ENCODE assay signal across 8 cellular contexts in genomic region chr11:5476184-5476819, GRCh38. TPM values are rescaled to one million over a fixed set of nuclear protein-coding genes. Genes with fewer than 3 reads are reported as not detected.
DNase-seq lines count a peak whose midpoint lies in the region; ATAC-seq and TF ChIP-seq lines count a peak whose summit lies in the region.

No MANE protein-coding gene starts in this region.

- TF ChIP-seq CTCF in C4-2B (conservative IDR thresholded peaks at IDR 0.05) (peak; percentile 88), PC-3 (conservative IDR thresholded peaks at IDR 0.05; ENCODE audit: low read depth, low read length) (peak; percentile 85)

- H3K79me2 ChIP-seq in PC-3 (ENCODE audit: low read length): no peaks in the 10 kb centered on the region

- ATAC-seq in GM18511 (IDR thresholded peaks at IDR 0.05; ENCODE audit: unreplicated experiment) (peak; percentile 77), HG03108 (IDR thresholded peaks at IDR 0.05; ENCODE audit: unreplicated experiment) (peak; percentile 63), PC-3 (peak; percentile 77)

- no TSS peak for BruUV-seq in PC-3 (replicated peaks; lab: Mats Ljungman, UMichigan)

- H2AFZ ChIP-seq in PC-3 (ENCODE audit: low read length): no peak overlapping the region

- no peaks in the 10 kb centered on the region for H3K4me1 ChIP-seq in PC-3 (ENCODE audit: insufficient read depth, low read length)

- no peaks in the 10 kb centered on the region for H3K9me3 ChIP-seq in PC-3 (ENCODE audit: low read length)

- POLR2A ChIA-PET in PC-3 (lab: Charles Lee; ENCODE audit: unreplicated experiment): no interaction called here

- CTCF ChIA-PET in PC-3 (lab: Charles Lee): interaction anchor here (1.0 kb wide), 1 partner anchor 77 kb away, joined by 4 read pairs; no protein-coding TSS in a partner anchor

- no peak overlapping the region for H3K4me2 ChIP-seq in PC-3 (ENCODE audit: low read length)

- H3K4me3 ChIP-seq in PC-3 (ENCODE audit: low read length): no peak overlapping the region

- peaks cover 9% of the 10 kb centered on the region; the same call in 1 of the 2 replicates for H3K27me3 ChIP-seq in PC-3 (ENCODE audit: low read length)

- H3F3A ChIP-seq in PC-3 (ENCODE audit: low read length, unreplicated experiment): no peaks in the 10 kb centered on the region

- H4K20me1 ChIP-seq in PC-3 (ENCODE audit: low read length): no peaks in the 10 kb centered on the region

- H3K9ac ChIP-seq in PC-3 (ENCODE audit: low read length): no peak overlapping the region

- intact Hi-C loops in PC-3 (cut with micrococcal nuclease): loop anchor here (2.0 to 5.0 kb wide), 4 partner anchors 76 to 416 kb away; partner anchors contain the start of genes OR52E5 and OR52N2

- H3K27ac ChIP-seq in C4-2B: no peak overlapping the region
- H3K27ac ChIP-seq in PC-3 (ENCODE audit: low read length): no peak overlapping the region

- no peaks in the 10 kb centered on the region for H3K36me3 ChIP-seq in PC-3 (ENCODE audit: low read depth, low read length)

- H3K9me2 ChIP-seq in PC-3 (replicated peaks; ENCODE audit: low read length): no peaks in the 10 kb centered on the region

- DNase-seq in PC-3: peak; percentile 63
- peak; percentile 67 for DNase-seq in astrocyte of the hippocampus (ENCODE audit: low read depth, low spot score)
- DNase-seq in inferior parietal cortex (ENCODE audit: extremely low spot score): peak; percentile 59
- peak; percentile 24 to 49 for DNase-seq in stimulated activated CD4-positive, alpha-beta T cell treated with anti-CD3 and anti-CD28 coated beads, Interleukin-2, amount 100 ng/mL, for 24 hours
- DNase-seq in mesenteric fat pad (ENCODE audit: low spot score): no peak

RNA-seq across cellular contexts. Expression of gene OR52D1, which starts 12.2 kb away (rescaled TPM):
- total RNA-seq in PC-3 (2014; rRNA removed) (not detected in 2 replicates), mesenteric fat pad (not detected)

RNA-seq across cellular contexts. Expression of gene OR51I2, which starts 27.2 kb away (rescaled TPM):
- total RNA-seq in PC-3 (2014; rRNA removed) (not detected in 2 replicates), mesenteric fat pad (not detected)

RNA-seq across cellular contexts. Expression of gene UBQLN3, which starts 33.5 kb away (rescaled TPM):
- total RNA-seq in PC-3 (2014; rRNA removed) (not detected in 2 replicates), mesenteric fat pad (0.22 TPM)

RNA-seq across cellular contexts. Expression of gene OR51I1, which starts 35.0 kb away (rescaled TPM):
- total RNA-seq in PC-3 (2014; rRNA removed): not detected in 2 replicates
- not detected for total RNA-seq in mesenteric fat pad

RNA-seq across cellular contexts. Expression of gene UBQLNL, which starts 40.2 kb away (rescaled TPM):
- total RNA-seq in PC-3 (2014; rRNA removed) (not detected in 2 replicates), mesenteric fat pad (0.19 TPM)
